In genomic region chr14:30354439-30354838, GRCh38 we compare ENCODE assay signal across 29 cellular contexts.
DNase-seq lines count a peak whose midpoint lies in the region; ATAC-seq, FAIRE-seq and TF ChIP-seq lines count a peak whose summit lies in the region.
"Had no signal": no experiment of that assay in that cellular context is flagged by ENCODE, and none has a peak within 500 bp of the region (broad histone marks: within the 10 kb centered on the region; RNA-seq: fewer than 3 reads in every experiment).

No MANE protein-coding gene starts in this region.

- H3K4me3 ChIP-seq in upper lobe of right lung = no peak overlapping the region
- H3K4me3 ChIP-seq: esophagus muscularis mucosa, GM23338, heart left ventricle, lung, ovary, right atrium auricular region, smooth muscle cell, tibial nerve had no signal

- DNase-seq in NCI-H2107 (lab: John Stamatoyannopoulos, UW) (peak; percentile 43), NCI-H2107 treated with DMSO at 0.1 percent for 48 hours (lab: John Stamatoyannopoulos, UW; ENCODE audit: unreplicated experiment) (no peak), GM18507 (ENCODE audit: extremely low spot score, insufficient read length, low read depth) (no peak), NCI-H146 (lab: John Stamatoyannopoulos, UW) (peak; percentile 37), SK-N-DZ (ENCODE audit: low spot score) (peak; percentile 61), upper lobe of right lung (no peak), HTR-8/SVneo (ENCODE audit: insufficient read length, low spot score) (no peak), SIG-M5 treated with dmso at 0.1 percent for 504 hours (lab: John Stamatoyannopoulos, UW; ENCODE audit: unreplicated experiment) (no peak)
- DNase-seq: activated CD4-positive, alpha-beta T cell treated with anti-CD3 and anti-CD28 coated beads, Interleukin-2, amount 50 U/mL, for 1 hour; activated effector memory CD4-positive, alpha-beta T cell treated with Interleukin-2 at 50 U/mL for 16 hours; AML-193; CD4-positive, alpha-beta T cell; foreskin keratinocyte; heart left ventricle; HFFc6; Kasumi-1; NCI-H774; ovary; stimulated activated CD4-positive, alpha-beta T cell treated with anti-CD3 and anti-CD28 coated beads, Interleukin-2, amount 100 ng/mL, for 24 hours had no signal

- no peaks in the 10 kb centered on the region for H3K27me3 ChIP-seq in upper lobe of right lung
- H3K27me3 ChIP-seq: esophagus muscularis mucosa, foreskin keratinocyte, ovary, right atrium auricular region, tibial nerve had no signal

- H3K9me3 ChIP-seq in upper lobe of right lung = no peaks in the 10 kb centered on the region
- H3K9me3 ChIP-seq: esophagus muscularis mucosa, heart left ventricle, ovary, right atrium auricular region, tibial nerve had no signal

- intact Hi-C loops in upper lobe of right lung (cut with DNase I) = no loop called here

- no peaks in the 10 kb centered on the region for H3K4me1 ChIP-seq in upper lobe of right lung
- H3K4me1 ChIP-seq: esophagus muscularis mucosa, foreskin keratinocyte, heart left ventricle, right atrium auricular region, tibial nerve had no signal

- no peak overlapping the region for H3K27ac ChIP-seq in upper lobe of right lung
- H3K27ac ChIP-seq: esophagus muscularis mucosa, foreskin keratinocyte, heart left ventricle, HL-60, ovary, right atrium auricular region, tibial nerve, VCaP had no signal

- peak; percentile 46 for FAIRE-seq in GM18507 (lab: Jason Lieb, UNC)
- no peak for FAIRE-seq in HTR-8/SVneo (lab: Jason Lieb, UNC)
- FAIRE-seq: A204.1, HepG2 had no signal

- no peaks in the 10 kb centered on the region for H3K36me3 ChIP-seq in upper lobe of right lung
- H3K36me3 ChIP-seq: esophagus muscularis mucosa, heart left ventricle, ovary, right atrium auricular region, tibial nerve had no signal

- ATAC-seq in upper lobe of right lung = no peak
- ATAC-seq: foreskin keratinocyte, GM23338, heart left ventricle had no signal

- TF ChIP-seq CTCF in upper lobe of right lung (IDR thresholded peaks at IDR 0.05) = no peak

Comparison
In these comparisons a context has a peak if more than half of its experiments do, and no peak if none do; other contexts are left out.
1. DNase-seq: peak in NCI-H2107 (single experiment), NCI-H146 (single experiment) and SK-N-DZ (single experiment); none in NCI-H2107 treated with DMSO at 0.1 percent for 48 hours (single experiment), GM18507 (single experiment), upper lobe of right lung (single experiment), HTR-8/SVneo (single experiment) and SIG-M5 treated with dmso at 0.1 percent for 504 hours (single experiment).